Comparison of ENCODE assay signal across 11 cellular contexts in the genomic region with DNA sequence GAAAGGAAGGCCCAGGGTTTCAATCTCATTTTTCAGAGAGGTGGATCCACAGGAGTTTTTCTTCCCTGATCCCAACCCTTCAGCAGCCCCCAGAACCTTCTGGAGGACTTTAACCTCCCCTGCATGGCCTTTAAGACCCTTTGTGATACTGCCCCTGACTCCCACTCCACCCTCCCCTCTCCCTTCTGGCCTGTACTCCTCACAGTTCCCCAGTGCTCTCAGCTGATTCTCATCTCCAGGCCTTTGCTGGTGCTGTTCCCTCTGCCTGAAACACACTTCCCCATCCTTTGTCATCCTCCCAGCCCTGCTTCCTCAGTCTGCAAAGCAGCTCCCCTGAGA. TPM values are rescaled to one million over a fixed set of nuclear protein-coding genes. Genes with fewer than 3 reads are reported as not detected.
DNase-seq lines count a peak whose midpoint lies in the region; ATAC-seq and TF ChIP-seq lines count a peak whose summit lies in the region.
"Had no signal": no experiment of that assay in that cellular context is flagged by ENCODE, and none has a peak within 500 bp of the region (broad histone marks: within the 10 kb centered on the region; RNA-seq: fewer than 3 reads in every experiment).

No MANE protein-coding gene starts in this region.

- H3K27ac ChIP-seq in C4-2B = peak overlapping the region; percentile 51
- H3K27ac ChIP-seq in gastrocnemius medialis = peak overlapping the region; percentile 76 to 84 (median 78)

- H3K9me3 ChIP-seq in gastrocnemius medialis = no peaks in the 10 kb centered on the region
- H3K9me3 ChIP-seq: BE2C had no signal

- ATAC-seq in left lobe of liver = peak; percentile 8
- peak in 1 of 2 donors; percentile 27 for ATAC-seq in gastrocnemius medialis
- no peak for ATAC-seq in activated naive CD8-positive, alpha-beta T cell treated with anti-CD3 and anti-CD28 coated beads, Interleukin-2, amount 50 U/mL, for 24 hours

- H3K36me3 ChIP-seq in gastrocnemius medialis = no peaks in the 10 kb centered on the region
- H3K36me3 ChIP-seq: BE2C had no signal

- peak overlapping the region; percentile 86 to 98 (median 93) for H3K27ac Mint-ChIP-seq in brain
- H3K27ac Mint-ChIP-seq in activated naive CD8-positive, alpha-beta T cell treated with anti-CD3 and anti-CD28 coated beads, Interleukin-2, amount 50 U/mL, for 24 hours = no peak overlapping the region
- H3K27ac Mint-ChIP-seq: activated T-cell treated with anti-CD3 and anti-CD28 coated beads, Interleukin-2, amount 50 U/mL, for 24 hours; T-helper 2 cell treated with Interferon-gamma antibody and Interleukin-4, amounts not matched to agents 5 μg/mL and 100 μg/mL, for 36 hours had no signal

- DNase-seq in left lobe of liver (ENCODE audit: low spot score) (no peak), gastrocnemius medialis (no peak), erythroblast (lab: John Stamatoyannopoulos, UW) (no peak), HUDEP-2 (lab: John Stamatoyannopoulos, UW; ENCODE audit: unreplicated experiment in 76 of 76) (no peak)
- no peak for DNase-seq in stimulated activated naive CD4-positive, alpha-beta T cell treated with Interleukin-2 at 50 U/mL for 16 hours (lab: John Stamatoyannopoulos, UW)
- DNase-seq in activated naive CD8-positive, alpha-beta T cell treated with anti-CD3 and anti-CD28 coated beads, Interleukin-2, amount 50 U/mL, for 24 hours = no peak
- DNase-seq: activated T-cell treated with anti-CD3 and anti-CD28 coated beads, Interleukin-2, amount 50 U/mL, for 24 hours had no signal

- TF ChIP-seq CTCF in C4-2B (conservative IDR thresholded peaks at IDR 0.05) (no peak), brain (conservative IDR thresholded peaks at IDR 0.05) (no peak), gastrocnemius medialis (IDR thresholded peaks at IDR 0.05 in 4 of 5, conservative IDR thresholded peaks at IDR 0.05 in 1 of 5) (no peak)

- H3K4me1 ChIP-seq in gastrocnemius medialis = peaks cover 15 to 44% of the 10 kb centered on the region in 2 donors

- peaks cover 45% of the 10 kb centered on the region for H3K4me1 Mint-ChIP-seq in brain
- no peaks in the 10 kb centered on the region for H3K4me1 Mint-ChIP-seq in activated naive CD8-positive, alpha-beta T cell treated with anti-CD3 and anti-CD28 coated beads, Interleukin-2, amount 50 U/mL, for 24 hours

- in situ Hi-C loops in gastrocnemius medialis (cut with MboI; ENCODE audit: low sequenced_read_pairs in 4 of 4) = no loop called here

- H3K36me3 Mint-ChIP-seq in brain = peaks cover 37% of the 10 kb centered on the region
- peaks cover 2% of the 10 kb centered on the region for H3K36me3 Mint-ChIP-seq in activated naive CD8-positive, alpha-beta T cell treated with anti-CD3 and anti-CD28 coated beads, Interleukin-2, amount 50 U/mL, for 24 hours (ENCODE audit: low read depth)

- H3K9me3 Mint-ChIP-seq in brain = peaks cover 18 to 29% (median 20%) of the 10 kb centered on the region in 5 experiments
- peaks cover 12% of the 10 kb centered on the region for H3K9me3 Mint-ChIP-seq in activated naive CD8-positive, alpha-beta T cell treated with anti-CD3 and anti-CD28 coated beads, Interleukin-2, amount 50 U/mL, for 24 hours

- intact Hi-C loops in gastrocnemius medialis (cut with DNase I; ENCODE audit: low total_unique reads) = no loop called here

- no peak overlapping the region for H3K4me3 ChIP-seq in gastrocnemius medialis

- H3K4me3 Mint-ChIP-seq in brain = peak overlapping the region in 3 of 5 experiments; percentile 20 to 50 (median 36)
- H3K4me3 Mint-ChIP-seq in activated naive CD8-positive, alpha-beta T cell treated with anti-CD3 and anti-CD28 coated beads, Interleukin-2, amount 50 U/mL, for 24 hours = no peak overlapping the region
- H3K4me3 Mint-ChIP-seq: activated T-cell treated with anti-CD3 and anti-CD28 coated beads, Interleukin-2, amount 50 U/mL, for 24 hours; T-helper 2 cell treated with Interferon-gamma antibody and Interleukin-4, amounts not matched to agents 5 μg/mL and 100 μg/mL, for 36 hours had no signal

- H3K27me3 ChIP-seq in gastrocnemius medialis = no peaks in the 10 kb centered on the region
- H3K27me3 ChIP-seq: BE2C had no signal

- no peaks in the 10 kb centered on the region for H3K27me3 Mint-ChIP-seq in brain
- no peaks in the 10 kb centered on the region for H3K27me3 Mint-ChIP-seq in activated naive CD8-positive, alpha-beta T cell treated with anti-CD3 and anti-CD28 coated beads, Interleukin-2, amount 50 U/mL, for 24 hours

- TF ChIP-seq POLR2A in gastrocnemius medialis (IDR thresholded peaks at IDR 0.05) = no peak
- no peak for TF ChIP-seq POLR2A in erythroblast (IDR thresholded peaks at IDR 0.05; ENCODE audit: low read length)

RNA-seq across cellular contexts. Expression of a gene that starts 18.5 kb away (rescaled TPM):
- polyA plus RNA-seq in brain (ENCODE audit: insufficient read depth, low read depth, low replicate concordance) = 40.1 TPM
- total RNA-seq in left lobe of liver = 9.5 TPM
- 10 to 100 TPM in 3 of 4 donors, 1 to 10 TPM in 1; 8.7 to 18.8 (median 15.1) TPM for total RNA-seq in gastrocnemius medialis
